Comparison of ENCODE assay signal across 8 cellular contexts in the genomic region with DNA sequence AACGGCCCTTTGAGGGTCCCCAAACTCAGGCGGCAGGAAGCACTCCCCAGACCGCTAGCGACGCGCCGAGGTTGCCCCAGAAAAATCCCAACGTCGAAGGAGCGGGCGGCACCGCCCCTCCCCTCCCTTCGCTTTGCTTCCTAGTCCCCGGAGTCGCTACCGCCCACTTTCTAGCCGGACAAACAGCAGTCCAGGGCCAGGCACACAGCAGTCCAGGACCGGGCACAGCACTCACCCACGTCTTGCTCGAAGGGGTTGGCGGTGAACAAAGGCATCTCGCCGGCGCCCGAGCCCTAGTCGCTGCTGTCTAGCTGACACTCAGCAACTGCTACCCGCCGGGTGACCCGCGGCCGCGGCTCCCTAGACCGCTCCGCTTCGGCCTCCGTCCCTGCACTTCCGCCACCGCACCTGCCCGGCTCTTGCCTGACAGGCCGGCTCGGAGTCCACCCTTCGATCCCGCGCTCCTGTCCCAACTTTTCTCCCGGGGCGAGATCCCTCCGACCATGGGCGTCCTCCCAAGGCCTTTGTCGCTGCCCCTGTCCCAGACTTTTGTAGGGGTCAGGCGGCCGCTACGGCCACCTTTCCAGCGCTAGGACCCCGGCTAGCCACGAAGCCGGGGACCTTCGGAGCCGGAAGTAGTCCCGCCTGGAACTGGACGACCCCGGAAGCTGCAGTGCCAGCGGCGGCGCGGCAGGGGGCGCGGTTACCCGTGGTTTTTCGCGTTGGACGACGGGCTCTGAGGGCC. TPM values are rescaled to one million over a fixed set of nuclear protein-coding genes. Genes with fewer than 3 reads are reported as not detected.
DNase-seq lines count a peak whose midpoint lies in the region; ATAC-seq and TF ChIP-seq lines count a peak whose summit lies in the region.

A gene (minus strand): TSS at position 396 of the 745 bp plus-strand sequence. CDS start 121 bp downstream, at position 275.

- DNase-seq in NCI-H146 treated with DMSO at 0.1 percent for 48 hours (lab: John Stamatoyannopoulos, UW; ENCODE audit: unreplicated experiment) (peak; percentile 65), T-helper 17 cell (peak; percentile 70 to 92 (median 82)), amygdala (lab: John Stamatoyannopoulos, UW) (peak; percentile 40 to 99 (median 91)), left ventricle myocardium inferior (peak; percentile 92), prostate gland (ENCODE audit: low spot score) (peak; percentile 92)

- H3K27me3 ChIP-seq in left ventricle myocardium inferior (ENCODE audit: low read depth) (no peaks in the 10 kb centered on the region), prostate gland (replicated peaks; ENCODE audit: insufficient read depth) (no peaks in the 10 kb centered on the region)

- peak; percentile 70 for ATAC-seq in HG02884 (IDR thresholded peaks at IDR 0.05; ENCODE audit: unreplicated experiment)
- ATAC-seq in T-helper 17 cell: peak; percentile 91

- H3K27ac ChIP-seq in left ventricle myocardium inferior (replicated peaks) (peak within 1 kb of the TSS; percentile 98), prostate gland (peak within 1 kb of the TSS; percentile 97), urinary bladder (ENCODE audit: low read depth) (peak within 1 kb of the TSS; percentile 98)

- H3K27ac Mint-ChIP-seq in T-helper 17 cell: peak within 1 kb of the TSS; percentile 99

- peak; percentile 96 for TF ChIP-seq CTCF in left ventricle myocardium inferior (IDR thresholded peaks at IDR 0.05; ENCODE audit: borderline replicate concordance)
- TF ChIP-seq CTCF in prostate gland (IDR thresholded peaks at IDR 0.05): peak; percentile 93 to 98 (median 96)

- H3K36me3 ChIP-seq in left ventricle myocardium inferior (no peaks in the 10 kb centered on the region), prostate gland (no peaks in the 10 kb centered on the region), urinary bladder (ENCODE audit: insufficient read depth) (no peaks in the 10 kb centered on the region)

- H3K4me1 Mint-ChIP-seq in T-helper 17 cell: peaks cover 22% of the 10 kb centered on the region

- peaks cover 7% of the 10 kb centered on the region for H3K27me3 Mint-ChIP-seq in T-helper 17 cell

- H3K4me3 ChIP-seq in left ventricle myocardium inferior: peak within 1 kb of the TSS; percentile 80
- peak within 1 kb of the TSS; percentile 67 to 75 for H3K4me3 ChIP-seq in prostate gland
- peak within 1 kb of the TSS; percentile 68 for H3K4me3 ChIP-seq in urinary bladder (ENCODE audit: low read depth, low read length)

- TF ChIP-seq POLR2A in GM15510 (IDR thresholded peaks at IDR 0.05; ENCODE audit: borderline replicate concordance, extremely low read depth, insufficient read length): peak; percentile 83
- peak; percentile 82 for TF ChIP-seq POLR2A in prostate gland (IDR thresholded peaks at IDR 0.05)

- no peaks in the 10 kb centered on the region for H3K36me3 Mint-ChIP-seq in T-helper 17 cell (ENCODE audit: low read depth)

- no peaks in the 10 kb centered on the region for H3K9me3 ChIP-seq in T-helper 17 cell (ENCODE audit: control insufficient read depth, low read length, poor library complexity, severe bottlenecking)
- no peaks in the 10 kb centered on the region for H3K9me3 ChIP-seq in left ventricle myocardium inferior (replicated peaks)
- no peaks in the 10 kb centered on the region for H3K9me3 ChIP-seq in prostate gland

- under 1% methylated on average over 72 of the region's 72 CpGs for WGBS in prostate gland
- under 1% methylated on average over 72 of the region's 72 CpGs for WGBS in urinary bladder

- peak within 1 kb of the TSS; percentile 98 for H3K4me3 Mint-ChIP-seq in T-helper 17 cell

- intact Hi-C loops in left ventricle myocardium inferior (cut with micrococcal nuclease) (no loop called here), prostate gland (cut with DNase I) (loop anchor here (5.0 to 10.0 kb wide), 3 partner anchors 138 to 539 kb away; a partner anchor contains a TSS)

- peaks cover 54% of the 10 kb centered on the region for H3K4me1 ChIP-seq in left ventricle myocardium inferior
- no peaks in the 10 kb centered on the region for H3K4me1 ChIP-seq in prostate gland (replicated peaks)
- no peaks in the 10 kb centered on the region for H3K4me1 ChIP-seq in urinary bladder (ENCODE audit: insufficient read depth)

RNA-seq across cellular contexts. Expression of the gene that starts here (rescaled TPM):
- total RNA-seq in T-helper 17 cell (10 to 100 TPM; 11.2 to 12.2 TPM), left ventricle myocardium inferior (27.8 TPM), prostate gland (10 to 100 TPM; 28.7 to 39.3 TPM), urinary bladder (91.6 TPM)
- polyA plus RNA-seq in urinary bladder: 13.6 TPM

Comparison
In these comparisons a context has a peak if more than half of its experiments do, and no peak if none do; other contexts are left out.
1. Peak in every context shown above with its lines: DNase-seq, ATAC-seq, H3K4me3 ChIP-seq and H3K27ac ChIP-seq.